Comparison of ENCODE assay signal across 11 cellular contexts in the genomic region with DNA sequence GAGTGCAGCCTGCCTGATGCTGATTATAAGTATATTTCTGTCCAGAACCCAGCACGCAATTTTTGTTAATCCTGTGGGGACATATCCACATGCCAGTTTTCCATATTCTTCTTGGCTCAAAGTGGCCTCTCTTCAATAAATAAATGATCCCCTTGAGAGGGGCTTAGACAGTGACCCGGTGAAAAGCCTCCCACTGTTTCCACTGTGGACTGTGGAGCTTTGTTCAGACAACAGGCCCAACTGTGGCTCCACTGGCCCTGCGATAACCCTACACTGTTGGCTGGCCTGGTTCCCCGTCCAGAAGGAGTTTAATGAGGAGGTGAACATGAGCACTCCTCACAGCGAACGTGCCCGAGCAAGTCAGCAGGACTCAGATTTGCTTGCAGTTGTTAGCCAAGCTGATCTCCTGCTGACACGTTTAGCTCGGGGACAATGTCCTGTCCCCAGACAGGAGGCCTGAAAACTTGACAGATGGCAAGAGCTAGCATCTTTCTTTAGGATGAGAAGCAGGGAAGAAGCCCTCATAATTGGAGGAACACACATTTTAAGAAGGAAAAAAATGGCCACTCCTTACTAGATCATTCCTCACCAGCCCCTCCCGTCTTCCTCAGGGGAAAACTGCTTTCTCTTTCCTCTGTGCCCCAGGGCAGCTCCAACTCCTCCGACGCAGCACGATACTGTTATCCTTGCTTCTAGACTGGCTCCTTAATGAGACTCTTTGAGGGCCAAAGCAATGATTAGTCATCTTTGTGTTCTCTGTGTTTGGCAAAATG. TPM values are rescaled to one million over a fixed set of nuclear protein-coding genes. Genes with fewer than 3 reads are reported as not detected.
DNase-seq lines count a peak whose midpoint lies in the region; TF ChIP-seq lines count a peak whose summit lies in the region.
"Had no signal": no experiment of that assay in that cellular context is flagged by ENCODE, and none has a peak within 500 bp of the region (broad histone marks: within the 10 kb centered on the region; RNA-seq: fewer than 3 reads in every experiment).

No MANE protein-coding gene starts in this region.

- 86 to 87% methylated on average over 13 of the region's 13 CpGs for WGBS in sigmoid colon, 2 donors

- peaks cover 0 to 10% (median 2%) of the 10 kb centered on the region in 4 donors for H3K4me1 ChIP-seq in sigmoid colon
- peaks cover 8% of the 10 kb centered on the region; the same call in 1 of the 2 replicates for H3K4me1 ChIP-seq in Caco-2

- POLR2A ChIA-PET in Caco-2 (lab: Charles Lee): interaction anchor here (0.6 kb wide), 1 partner anchor 39 kb away, joined by 3 read pairs; no protein-coding TSS in a partner anchor

- no peaks in the 10 kb centered on the region for H3K27me3 Mint-ChIP-seq in Caco-2 (ENCODE audit: insufficient read depth, unreplicated experiment)

- H3K9ac ChIP-seq in SK-N-MC (ENCODE audit: insufficient read length): no peak overlapping the region

- intact Hi-C loops in sigmoid colon (cut with DNase I): no loop called here
- intact Hi-C loops in Caco-2 (cut with micrococcal nuclease; ENCODE audit: unreplicated experiment): no loop called here

- no peak overlapping the region for H3K27ac Mint-ChIP-seq in Caco-2 (ENCODE audit: unreplicated experiment)

- H3K27ac ChIP-seq in SK-N-MC (peak overlapping the region; percentile 76), sigmoid colon (no peak overlapping the region)

- no TSS peak for BruUV-seq in Caco-2 (replicated peaks; lab: Mats Ljungman, UMichigan)

- H3K4me3 Mint-ChIP-seq in Caco-2 (ENCODE audit: unreplicated experiment): no peak overlapping the region

- H3K36me3 Mint-ChIP-seq in Caco-2 (ENCODE audit: insufficient read depth, unreplicated experiment): no peaks in the 10 kb centered on the region

- no peaks in the 10 kb centered on the region for H3K9me3 Mint-ChIP-seq in Caco-2 (ENCODE audit: unreplicated experiment)

- H3K27me3 ChIP-seq in sigmoid colon (no peaks in the 10 kb centered on the region), Caco-2 (replicated peaks; ENCODE audit: control insufficient read depth, insufficient read depth, low read length) (no peaks in the 10 kb centered on the region)

- CTCF ChIA-PET in Caco-2 (lab: Charles Lee): no interaction called here

- H3K9me3 ChIP-seq in SK-N-MC (ENCODE audit: low read depth, low read length) (no peaks in the 10 kb centered on the region), sigmoid colon (no peaks in the 10 kb centered on the region), Caco-2 (no peaks in the 10 kb centered on the region)

- TF ChIP-seq CTCF in sigmoid colon (IDR thresholded peaks at IDR 0.05) (no peak), Caco-2 (IDR thresholded peaks at IDR 0.05; ENCODE audit: insufficient read depth in 1 of 2, low read depth in 1 of 2, low read length in 1 of 2, severe bottlenecking in 1 of 2, unreplicated experiment in 1 of 2) (no peak)

- H3K4me1 Mint-ChIP-seq in Caco-2 (ENCODE audit: low read depth, unreplicated experiment): no peaks in the 10 kb centered on the region

- TF ChIP-seq EP300 in sigmoid colon (IDR thresholded peaks at IDR 0.05): no peak

- DNase-seq in NCI-H82 (lab: John Stamatoyannopoulos, UW): peak; percentile 25
- no peak for DNase-seq in NCI-H82 treated with DMSO at 0.1 percent for 48 hours (lab: John Stamatoyannopoulos, UW; ENCODE audit: unreplicated experiment)
- DNase-seq in SK-N-MC (ENCODE audit: low read depth, low spot score): peak; percentile 73
- peak; percentile 28 for DNase-seq in fibroblast of the conjunctiva (ENCODE audit: low read depth)
- no peak for DNase-seq in sigmoid colon
- DNase-seq in RPMI8226: no peak
- DNase-seq in Caco-2: no peak
- DNase-seq in D341Med (ENCODE audit: low spot score): no peak
- DNase-seq: dermis blood vessel endothelial cell; stimulated activated CD4-positive, alpha-beta T cell treated with anti-CD3 and anti-CD28 coated beads, Interleukin-2, amount 100 ng/mL, for 24 hours had no signal

- TF ChIP-seq POLR2A in sigmoid colon (IDR thresholded peaks at IDR 0.05): no peak

- H3K36me3 ChIP-seq in SK-N-MC (ENCODE audit: insufficient read depth, low read length) (no peaks in the 10 kb centered on the region), sigmoid colon (no peaks in the 10 kb centered on the region), Caco-2 (ENCODE audit: control insufficient read depth, insufficient read depth, low read length) (no peaks in the 10 kb centered on the region)

- H3K4me3 ChIP-seq in SK-N-MC (peak overlapping the region; percentile 42; the same call in 1 of the 2 replicates), sigmoid colon (no peak overlapping the region), Caco-2 (ENCODE audit: low read depth, low read length) (no peak overlapping the region)
- H3K4me3 ChIP-seq: lung had no signal

RNA-seq across cellular contexts. Expression of gene MTCL1, which starts 20.0 kb away (rescaled TPM):
- total RNA-seq in sigmoid colon (100 to 1,000 TPM in 1 of 4 donors, 10 to 100 TPM in 3; 58.5 to 133 (median 88.5) TPM), Caco-2 (2022) (26.4 and 28.3 TPM in 2 replicates)
- polyA plus RNA-seq in sigmoid colon: 1 to 10 TPM in 2 of 3 donors, under 1 TPM in 1; 0.69 to 9.1 (median 1.8) TPM

Comparison
In these comparisons a context has a peak if more than half of its experiments do, and no peak if none do; other contexts are left out.
1. DNase-seq: peak in NCI-H82 (single experiment), SK-N-MC (single experiment) and fibroblast of the conjunctiva (single experiment); none in NCI-H82 treated with DMSO at 0.1 percent for 48 hours (single experiment), sigmoid colon (single experiment), RPMI8226 (single experiment), Caco-2 (0 of 2) and D341Med (single experiment).